8 cellular contexts compared by ENCODE assay signal in genomic region chrX:74421181-74422028, GRCh38. TPM values are rescaled to one million over a fixed set of nuclear protein-coding genes. Genes with fewer than 3 reads are reported as not detected.
DNase-seq lines count a peak whose midpoint lies in the region; ATAC-seq and TF ChIP-seq lines count a peak whose summit lies in the region.

Gene SLC16A2 (plus strand): TSS chrX:74421493. CDS start chrX:74421638, 145 bp downstream.

- no peak for TF ChIP-seq CTCF in BE2C (IDR thresholded peaks at IDR 0.05; ENCODE audit: low read depth, low read length)
- no peak for TF ChIP-seq CTCF in H9 (conservative IDR thresholded peaks at IDR 0.05)
- no peak for TF ChIP-seq CTCF in cardiac muscle cell (IDR thresholded peaks at IDR 0.05; ENCODE audit: low read depth, low read length)
- no peak for TF ChIP-seq CTCF in omental fat pad (IDR thresholded peaks at IDR 0.05)

- no peaks in the 10 kb centered on the region for H3K9me3 ChIP-seq in BE2C
- no peaks in the 10 kb centered on the region for H3K9me3 ChIP-seq in H9 (ENCODE audit: control insufficient read depth, low read depth, low read length)
- H3K9me3 ChIP-seq in cardiac muscle cell (ENCODE audit: low read depth): no peaks in the 10 kb centered on the region
- no peaks in the 10 kb centered on the region for H3K9me3 ChIP-seq in aorta (ENCODE audit: control insufficient read depth, low read length)

- no peak within 1 kb of the TSS for H2AFZ ChIP-seq in H9 (ENCODE audit: low read length)

- no peaks in the 10 kb centered on the region for H3K79me2 ChIP-seq in H9 (ENCODE audit: insufficient read depth, low read length)

- no peaks in the 10 kb centered on the region for H3K36me3 ChIP-seq in BE2C
- H3K36me3 ChIP-seq in cardiac muscle cell: no peaks in the 10 kb centered on the region
- H3K36me3 ChIP-seq in aorta (ENCODE audit: control insufficient read depth in 1 of 2, insufficient read depth in 2 of 2, low read length in 1 of 2): no peaks in the 10 kb centered on the region

- DNase-seq in BE2C: peak; percentile 64
- DNase-seq in H9: peak; percentile 69
- peak; percentile 90 for DNase-seq in RPMI7951 (ENCODE audit: low read depth)
- peak; percentile 58 for DNase-seq in amniotic epithelial cell (ENCODE audit: low read depth)
- DNase-seq in cardiac muscle cell (ENCODE audit: low read depth in 1 of 2, low spot score in 1 of 2): peak; percentile 67 to 89
- DNase-seq in omental fat pad (ENCODE audit: low spot score): no peak
- peak; percentile 81 to 83 for DNase-seq in aorta

- H3K56ac ChIP-seq in H9 (ENCODE audit: insufficient read length, low read depth, low read length): no peak within 1 kb of the TSS

- H3K18ac ChIP-seq in H9 (ENCODE audit: insufficient read length, low read depth, low read length): peak within 1 kb of the TSS; percentile 53

- H3K23me2 ChIP-seq in H9 (ENCODE audit: insufficient read length, low read depth, low read length, poor library complexity, severe bottlenecking): peaks cover 24% of the 10 kb centered on the region

- H3K27me3 ChIP-seq in BE2C (peaks cover 35% of the 10 kb centered on the region), H9 (ENCODE audit: insufficient read depth, low read length) (no peaks in the 10 kb centered on the region), cardiac muscle cell (no peaks in the 10 kb centered on the region), aorta (ENCODE audit: control insufficient read depth in 1 of 2, insufficient read depth in 2 of 2, low read length in 1 of 2) (no peaks in the 10 kb centered on the region)

- H4K8ac ChIP-seq in H9 (replicated peaks; ENCODE audit: insufficient read length, low read depth, low read length): no peak within 1 kb of the TSS

- H3T11ph ChIP-seq in H9 (ENCODE audit: low read length): no peak within 1 kb of the TSS

- H3K27ac Mint-ChIP-seq in H9: peak within 1 kb of the TSS in 2 of 3 experiments; percentile 24 to 90; a peak in 3 of 7 replicates

- H2BK12ac ChIP-seq in H9 (ENCODE audit: insufficient read length, low read depth, low read length): no peak within 1 kb of the TSS

- no peak within 1 kb of the TSS for H2BK20ac ChIP-seq in H9 (ENCODE audit: low read depth, low read length, poor library complexity, severe bottlenecking)

- no peak within 1 kb of the TSS for H3K4ac ChIP-seq in H9 (ENCODE audit: low read depth, low read length)

- H4K91ac ChIP-seq in H9 (ENCODE audit: insufficient read length, low read depth, low read length): no peak within 1 kb of the TSS

- H3K4me1 ChIP-seq in BE2C (no peaks in the 10 kb centered on the region), H9 (ENCODE audit: insufficient read depth, low read length) (no peaks in the 10 kb centered on the region), cardiac muscle cell (ENCODE audit: low read depth) (no peaks in the 10 kb centered on the region), aorta (ENCODE audit: control insufficient read depth in 1 of 2, insufficient read depth in 2 of 2, low read length in 2 of 2) (no peaks in the 10 kb centered on the region)

- no peak within 1 kb of the TSS for H2BK120ac ChIP-seq in H9 (ENCODE audit: low read depth, low read length, poor library complexity, severe bottlenecking)

- H3K4me1 Mint-ChIP-seq in H9: peaks cover 15 to 27% of the 10 kb centered on the region in 2 experiments

- no CpG with 5 or more reads among the region's 55 CpGs for WGBS in H9 (ENCODE audit: extremely low coverage, insufficient read length, low lambda C conversion rate)
- 0 to 37% methylated on average over 47 to 55 of the region's 55 CpGs for WGBS in aorta, 2 donors

- H3K27ac ChIP-seq in H9 (ENCODE audit: insufficient read length, low read depth, low read length): no peak within 1 kb of the TSS
- H3K27ac ChIP-seq in cardiac muscle cell: peak within 1 kb of the TSS; percentile 17
- H3K27ac ChIP-seq in aorta (ENCODE audit: low read depth in 1 of 2, low read length in 2 of 2): peak within 1 kb of the TSS in 1 of 2 donors; percentile 93

- H3K36me3 Mint-ChIP-seq in H9 (ENCODE audit: insufficient read depth in 1 of 3, low read depth in 3 of 3): peaks cover 0 to 7% (median 0%) of the 10 kb centered on the region in 3 experiments; a peak in 5 of 7 replicates

- H3K79me1 ChIP-seq in H9 (ENCODE audit: insufficient read depth, low read depth, low read length, poor library complexity, severe bottlenecking): no peaks in the 10 kb centered on the region

- peak within 1 kb of the TSS; percentile 50 for H3K4me3 ChIP-seq in BE2C (ENCODE audit: low read depth, low read length)
- peak within 1 kb of the TSS; percentile 40 for H3K4me3 ChIP-seq in cardiac muscle cell
- peak within 1 kb of the TSS; percentile 43 to 63 for H3K4me3 ChIP-seq in aorta (ENCODE audit: low read length in 2 of 2)

- no peak within 1 kb of the TSS for H2AK5ac ChIP-seq in H9 (ENCODE audit: insufficient read length, low read length)

- H2BK15ac ChIP-seq in H9 (ENCODE audit: low read depth, low read length): no peak within 1 kb of the TSS

- ATAC-seq in omental fat pad (ENCODE audit: low FRiP score) (peak; percentile 30), aorta (ENCODE audit: low FRiP score) (peak; percentile 79), HG03442 (IDR thresholded peaks at IDR 0.05; ENCODE audit: unreplicated experiment) (no peak)

- no peak within 1 kb of the TSS for H2BK5ac ChIP-seq in H9 (ENCODE audit: insufficient read length, low read length)

- peak within 1 kb of the TSS; percentile 41 for H3K9ac ChIP-seq in H9 (ENCODE audit: extremely low read depth, insufficient read length, low read length)

- H3K4me3 Mint-ChIP-seq in H9: peak within 1 kb of the TSS; percentile 76 to 91

- H3K9me3 Mint-ChIP-seq in H9: peaks cover 37 to 57% of the 10 kb centered on the region in 2 experiments

- H3K4me2 ChIP-seq in H9 (ENCODE audit: insufficient read depth, insufficient read length, low read length): peak within 1 kb of the TSS; percentile 76

- no peak within 1 kb of the TSS for H4K5ac ChIP-seq in H9 (ENCODE audit: insufficient read length, low read depth, low read length)

- H4K20me1 ChIP-seq in H9 (ENCODE audit: control insufficient read depth, insufficient read depth, insufficient read length): no peaks in the 10 kb centered on the region

- H3K14ac ChIP-seq in H9 (ENCODE audit: insufficient read depth, low read length): peak within 1 kb of the TSS; percentile 59

- H3K23ac ChIP-seq in H9 (ENCODE audit: insufficient read length, low read depth, low read length): no peak within 1 kb of the TSS

- peaks cover 18% of the 10 kb centered on the region for H3K27me3 Mint-ChIP-seq in H9 (ENCODE audit: low read depth)

- intact Hi-C loops in aorta (cut with DNase I): loop anchor here (2.0 to 10.0 kb wide), 3 partner anchors 113 to 127 kb away; no protein-coding TSS in a partner anchor

RNA-seq across cellular contexts. Expression of gene SLC16A2, which starts in this region (rescaled TPM):
- polyA plus RNA-seq in BE2C (2012; ENCODE audit: insufficient read depth, insufficient read length, low read depth): 2.8 TPM
- total RNA-seq in H9 (2021) (16.5 and 17.1 TPM in 2 replicates), cardiac muscle cell (8.5 and 14.5 TPM in 2 replicates), omental fat pad (10 to 100 TPM in 2 of 4 donors, 1 to 10 TPM in 2; 8.0 to 15.8 (median 10.2) TPM), aorta (10 to 100 TPM in 1 of 2 donors, 1 to 10 TPM in 1; 9.2 to 30.6 TPM)
- 22.2 and 25.4 TPM in 2 replicates for total RNA-seq in RPMI7951 (2014; rRNA removed; shearing (Covaris generic))
- polyA plus RNA-seq in cardiac muscle cell (8.7 and 11.8 TPM in 2 replicates), aorta (10 to 100 TPM in 1 of 2 donors, 1 to 10 TPM in 1; 1.6 to 11.1 TPM)
